3 cellular contexts compared by ENCODE assay signal in genomic region chr22:32269316-32269715, GRCh38.
TF ChIP-seq lines count a peak whose summit lies in the region.

No MANE protein-coding gene starts in this region.

TF ChIP-seq in K562, 482 proteins besides CTCF, POLR2A, EP300 and RAD21:
- TF ChIP-seq, protein P1, sequence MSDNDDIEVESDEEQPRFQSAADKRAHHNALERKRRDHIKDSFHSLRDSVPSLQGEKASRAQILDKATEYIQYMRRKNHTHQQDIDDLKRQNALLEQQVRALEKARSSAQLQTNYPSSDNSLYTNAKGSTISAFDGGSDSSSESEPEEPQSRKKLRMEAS (CRISPR knock-in tag; IDR thresholded peaks at IDR 0.05): 0 out of 2 replicates have a peak, but pooled peaks have one; percentile 11
- no peak for TF ChIP-seq FIP1L1 (IDR thresholded peaks at IDR 0.05; ENCODE audit: low read depth, low read length, poor library complexity, severe bottlenecking)

TF ChIP-seq in H1, 55 proteins besides CTCF, POLR2A, EP300 and RAD21:
- no peak for TF ChIP-seq ATF2 (IDR thresholded peaks at IDR 0.05; ENCODE audit: low read length)
- TF ChIP-seq BRCA1 (IDR thresholded peaks at IDR 0.05; ENCODE audit: low read depth, low read length): no peak

TF ChIP-seq in HEK293T, 16 proteins besides CTCF, POLR2A, EP300 and RAD21:
- TF ChIP-seq PKNOX1 (IDR thresholded peaks at IDR 0.05) (no peak), BHLHE40 (IDR thresholded peaks at IDR 0.05; ENCODE audit: borderline replicate concordance) (no peak), FOXM1 (IDR thresholded peaks at IDR 0.05; ENCODE audit: borderline replicate concordance) (no peak), ARNT (IDR thresholded peaks at IDR 0.05) (no peak)
